Comparison of ENCODE assay signal across 29 cellular contexts in the genomic region with DNA sequence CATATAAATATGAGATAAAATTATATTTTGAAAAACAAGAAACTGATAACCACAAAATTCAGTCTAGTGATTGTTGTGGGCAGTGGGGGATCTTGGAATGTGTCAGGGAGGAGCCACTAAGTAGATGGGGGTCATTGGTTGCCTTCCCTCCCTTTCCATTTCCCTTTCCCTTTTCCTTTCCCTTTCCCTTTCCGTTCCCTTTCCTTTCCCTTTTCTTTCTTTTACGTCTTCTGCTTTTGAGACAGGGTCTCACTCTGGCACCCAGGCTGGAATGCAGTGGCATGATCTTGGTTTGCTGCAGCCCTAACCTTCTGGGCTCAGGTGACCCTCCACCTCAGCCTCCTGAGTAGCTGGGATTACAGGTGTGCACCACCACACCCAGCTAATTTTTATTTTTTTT.
"Had no signal": no experiment of that assay in that cellular context is flagged by ENCODE, and none has a peak within 500 bp of the region (broad histone marks: within the 10 kb centered on the region; RNA-seq: fewer than 3 reads in every experiment).

No MANE protein-coding gene starts in this region.

- FAIRE-seq: urothelium cell line had no signal

- H3K27ac ChIP-seq: stomach, suprapubic skin, testis, thoracic aorta, thyroid gland, tibial artery, tibial nerve, transverse colon, upper lobe of left lung, upper lobe of right lung, uterus, vagina had no signal

- DNase-seq: stimulated activated CD4-positive, alpha-beta T cell treated with anti-CD3 and anti-CD28 coated beads, Interleukin-2, amount 100 ng/mL, for 48 hours; stimulated activated CD4-positive, alpha-beta T cell treated with anti-CD3 and anti-CD28 coated beads, Interleukin-4, amount 100 ng/mL, for 1 hour; stimulated activated CD4-positive, alpha-beta T cell treated with anti-CD3 and anti-CD28 coated beads, Interleukin-4, amount 100 ng/mL, for 24 hours; stimulated activated CD4-positive, alpha-beta T cell treated with anti-CD3 and anti-CD28 coated beads, Interleukin-4, amount 100 ng/mL, for 4 hours; stimulated activated CD8-positive, alpha-beta memory T cell treated with anti-CD3 and anti-CD28 coated beads, Interleukin-4, amount 100 ng/mL, for 48 hours; stimulated activated naive B cell treated with anti-CD40 and anti-IgM and Interleukin-4, amounts not matched to agents 10 μg/mL and 1 μg/mL and 100 μg/mL, for 72 hours; stimulated activated naive CD4-positive, alpha-beta T cell; stimulated activated naive CD4-positive, alpha-beta T cell treated with Interleukin-2 at 50 U/mL for 16 hours; stimulated activated naive CD8-positive, alpha-beta T cell treated with anti-CD3 and anti-CD28 coated beads, Interleukin-15, amount 100 ng/mL, for 72 hours; stimulated activated naive CD8-positive, alpha-beta T cell treated with anti-CD3 and anti-CD28 coated beads, Interleukin-15, Interleukin-2, amounts not matched to agents 100 U/mL and 50 U/mL, for 24 hours; stomach; substantia nigra; testis; tibial artery; transverse colon; trophoblast cell; upper lobe of left lung; upper lobe of right lung; uterus had no signal

- ATAC-seq: stimulated activated effector memory CD8-positive, alpha-beta T cell treated with anti-CD3 and anti-CD28 coated beads, Interleukin-12 subunit alpha, Interleukin-12 subunit beta, amount 100 ng/mL, for 72 hours; stimulated activated memory B cell treated with anti-CD40 and anti-IgM and Interleukin-4, amounts not matched to agents 10 μg/mL and 1 μg/mL and 100 μg/mL, for 72 hours; stimulated activated naive B cell treated with anti-CD40 and anti-IgM and Interleukin-4, amounts not matched to agents 10 μg/mL and 1 μg/mL and 100 μg/mL, for 72 hours; stimulated activated naive CD8-positive, alpha-beta T cell treated with anti-CD3 and anti-CD28 coated beads, Interleukin-15, amount 100 ng/mL, for 72 hours; stimulated activated naive CD8-positive, alpha-beta T cell treated with anti-CD3 and anti-CD28 coated beads, Interleukin-15, Interleukin-2, amounts not matched to agents 100 U/mL and 50 U/mL, for 24 hours; upper lobe of right lung had no signal

- H3K9me3 Mint-ChIP-seq: stimulated activated effector memory CD8-positive, alpha-beta T cell treated with anti-CD3 and anti-CD28 coated beads, Interleukin-12 subunit alpha, Interleukin-12 subunit beta, amount 100 ng/mL, for 72 hours; stimulated activated memory B cell treated with anti-CD40 and anti-IgM and Interleukin-4, amounts not matched to agents 10 μg/mL and 1 μg/mL and 100 μg/mL, for 72 hours; stimulated activated naive CD8-positive, alpha-beta T cell treated with anti-CD3 and anti-CD28 coated beads, Interleukin-15, amount 100 ng/mL, for 72 hours; stimulated activated naive CD8-positive, alpha-beta T cell treated with anti-CD3 and anti-CD28 coated beads, Interleukin-15, Interleukin-2, amounts not matched to agents 100 ng/mL and 50 ng/mL, for 24 hours; type B pancreatic cell had no signal

- H3K9me3 ChIP-seq: stomach, suprapubic skin, testis, thoracic aorta, thyroid gland, tibial artery, tibial nerve, transverse colon, upper lobe of left lung, upper lobe of right lung, uterus, vagina had no signal

- H3K27ac Mint-ChIP-seq: stimulated activated effector memory CD8-positive, alpha-beta T cell treated with anti-CD3 and anti-CD28 coated beads, Interleukin-12 subunit alpha, Interleukin-12 subunit beta, amount 100 ng/mL, for 72 hours; stimulated activated memory B cell treated with anti-CD40 and anti-IgM and Interleukin-4, amounts not matched to agents 10 μg/mL and 1 μg/mL and 100 μg/mL, for 72 hours; stimulated activated naive B cell treated with anti-CD40 and anti-IgM and Interleukin-4, amounts not matched to agents 10 μg/mL and 1 μg/mL and 100 μg/mL, for 72 hours; stimulated activated naive CD8-positive, alpha-beta T cell treated with anti-CD3 and anti-CD28 coated beads, Interleukin-15, amount 100 ng/mL, for 72 hours; stimulated activated naive CD8-positive, alpha-beta T cell treated with anti-CD3 and anti-CD28 coated beads, Interleukin-15, Interleukin-2, amounts not matched to agents 100 ng/mL and 50 ng/mL, for 24 hours; type B pancreatic cell had no signal

- H3K36me3 ChIP-seq: uterus had no signal

- H3K4me3 Mint-ChIP-seq: stimulated activated effector memory CD8-positive, alpha-beta T cell treated with anti-CD3 and anti-CD28 coated beads, Interleukin-12 subunit alpha, Interleukin-12 subunit beta, amount 100 ng/mL, for 72 hours; stimulated activated memory B cell treated with anti-CD40 and anti-IgM and Interleukin-4, amounts not matched to agents 10 μg/mL and 1 μg/mL and 100 μg/mL, for 72 hours; stimulated activated naive B cell treated with anti-CD40 and anti-IgM and Interleukin-4, amounts not matched to agents 10 μg/mL and 1 μg/mL and 100 μg/mL, for 72 hours; stimulated activated naive CD8-positive, alpha-beta T cell treated with anti-CD3 and anti-CD28 coated beads, Interleukin-15, amount 100 ng/mL, for 72 hours; stimulated activated naive CD8-positive, alpha-beta T cell treated with anti-CD3 and anti-CD28 coated beads, Interleukin-15, Interleukin-2, amounts not matched to agents 100 ng/mL and 50 ng/mL, for 24 hours; type B pancreatic cell had no signal

- H3K27me3 Mint-ChIP-seq: stimulated activated memory B cell treated with anti-CD40 and anti-IgM and Interleukin-4, amounts not matched to agents 10 μg/mL and 1 μg/mL and 100 μg/mL, for 72 hours; stimulated activated naive B cell treated with anti-CD40 and anti-IgM and Interleukin-4, amounts not matched to agents 10 μg/mL and 1 μg/mL and 100 μg/mL, for 72 hours; stimulated activated naive CD8-positive, alpha-beta T cell treated with anti-CD3 and anti-CD28 coated beads, Interleukin-15, amount 100 ng/mL, for 72 hours; stimulated activated naive CD8-positive, alpha-beta T cell treated with anti-CD3 and anti-CD28 coated beads, Interleukin-15, Interleukin-2, amounts not matched to agents 100 ng/mL and 50 ng/mL, for 24 hours; type B pancreatic cell had no signal

- H3K4me1 ChIP-seq: stomach, suprapubic skin, testis, thyroid gland, tibial artery, tibial nerve, upper lobe of left lung, upper lobe of right lung, uterus, vagina had no signal

- H3K4me3 ChIP-seq: stomach, suprapubic skin, testis, thoracic aorta, thyroid gland, tibial artery, tibial nerve, transverse colon, upper lobe of left lung, upper lobe of right lung, uterus, vagina had no signal
